21 cellular contexts compared by ENCODE assay signal in the genomic region with DNA sequence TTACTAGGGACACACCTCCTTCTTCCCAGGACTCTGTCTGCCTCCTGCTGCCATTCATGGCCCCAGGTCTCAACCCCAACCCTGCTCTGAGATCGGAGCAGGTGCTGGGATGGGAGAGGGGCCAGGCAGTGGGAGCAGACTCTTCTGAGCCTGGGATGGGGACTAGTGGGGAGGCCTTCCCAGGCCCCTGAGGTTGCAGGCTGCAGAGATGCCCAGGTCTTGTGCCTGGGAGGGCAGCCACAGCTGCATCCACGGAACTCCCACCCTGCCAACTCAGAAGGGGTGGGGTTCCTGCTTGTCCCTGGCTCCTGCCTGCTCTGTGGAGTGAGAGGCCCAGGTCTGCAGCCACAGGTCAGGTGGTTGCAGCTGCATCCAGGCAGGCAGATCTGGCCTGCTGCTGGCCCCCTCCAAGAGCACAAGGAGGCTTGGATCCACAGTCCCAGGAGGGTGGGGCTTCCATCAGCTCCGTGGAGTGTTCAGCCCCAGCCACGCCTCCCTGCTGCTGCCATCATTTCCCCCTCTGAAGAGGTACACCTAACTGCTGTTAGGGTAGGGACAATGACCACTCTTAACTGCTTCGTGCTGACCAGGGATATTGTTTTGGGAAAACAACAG. TPM values are rescaled to one million over a fixed set of nuclear protein-coding genes. Genes with fewer than 3 reads are reported as not detected.
"Had no signal": no experiment of that assay in that cellular context is flagged by ENCODE, and none has a peak within 500 bp of the region (broad histone marks: within the 10 kb centered on the region; RNA-seq: fewer than 3 reads in every experiment).

No MANE protein-coding gene starts in this region.

- H3K27me3 ChIP-seq: dorsolateral prefrontal cortex, esophagus squamous epithelium, gastroesophageal sphincter, right atrium auricular region, tibial artery had no signal

- H3K4me3 Mint-ChIP-seq: central memory CD8-positive, alpha-beta T cell; naive B cell; nephron; stimulated activated effector memory CD8-positive, alpha-beta T cell treated with anti-CD3 and anti-CD28 coated beads, Interleukin-12 subunit alpha, Interleukin-12 subunit beta, amount 100 ng/mL, for 72 hours; stimulated activated naive CD8-positive, alpha-beta T cell treated with anti-CD3 and anti-CD28 coated beads, Interleukin-15, Interleukin-2, amounts not matched to agents 100 ng/mL and 50 ng/mL, for 24 hours had no signal

- H3K36me3 ChIP-seq: right atrium auricular region had no signal

- DNase-seq: cortex of kidney; dorsolateral prefrontal cortex; effector memory CD4-positive, alpha-beta T cell; esophagus squamous epithelium; foreskin fibroblast; glutamatergic neuron; left ventricle myocardium inferior; mesendoderm; naive B cell; stimulated activated CD4-positive, alpha-beta T cell treated with anti-CD3 and anti-CD28 coated beads, Interleukin-4, amount 100 ng/mL, for 1 hour; stimulated activated CD8-positive, alpha-beta memory T cell treated with anti-CD3 and anti-CD28 coated beads, Interleukin-4, amount 100 ng/mL, for 48 hours had no signal

- H3K4me1 Mint-ChIP-seq: central memory CD8-positive, alpha-beta T cell; naive B cell; nephron; stimulated activated effector memory CD8-positive, alpha-beta T cell treated with anti-CD3 and anti-CD28 coated beads, Interleukin-12 subunit alpha, Interleukin-12 subunit beta, amount 100 ng/mL, for 72 hours had no signal

- H3K27ac Mint-ChIP-seq: naive B cell; nephron; stimulated activated effector memory CD8-positive, alpha-beta T cell treated with anti-CD3 and anti-CD28 coated beads, Interleukin-12 subunit alpha, Interleukin-12 subunit beta, amount 100 ng/mL, for 72 hours; stimulated activated naive CD8-positive, alpha-beta T cell treated with anti-CD3 and anti-CD28 coated beads, Interleukin-15, Interleukin-2, amounts not matched to agents 100 ng/mL and 50 ng/mL, for 24 hours had no signal

- H3K9me3 ChIP-seq: esophagus squamous epithelium, gastroesophageal sphincter, left ventricle myocardium inferior, right atrium auricular region, tibial artery had no signal

- H3K9me3 Mint-ChIP-seq: central memory CD8-positive, alpha-beta T cell; nephron; stimulated activated effector memory CD8-positive, alpha-beta T cell treated with anti-CD3 and anti-CD28 coated beads, Interleukin-12 subunit alpha, Interleukin-12 subunit beta, amount 100 ng/mL, for 72 hours had no signal

- H3K4me2 ChIP-seq: smooth muscle cell had no signal

- H3K27me3 Mint-ChIP-seq: central memory CD8-positive, alpha-beta T cell; naive B cell; stimulated activated naive CD8-positive, alpha-beta T cell treated with anti-CD3 and anti-CD28 coated beads, Interleukin-15, Interleukin-2, amounts not matched to agents 100 ng/mL and 50 ng/mL, for 24 hours had no signal

- H3K4me3 ChIP-seq: dorsolateral prefrontal cortex, esophagus squamous epithelium, gastroesophageal sphincter, left ventricle myocardium inferior, right atrium auricular region, smooth muscle cell, tibial artery had no signal

- H3K27ac ChIP-seq: dorsolateral prefrontal cortex, esophagus squamous epithelium, gastroesophageal sphincter, left ventricle myocardium inferior, right atrium auricular region, tibial artery had no signal

- H3K4me1 ChIP-seq: esophagus squamous epithelium, gastroesophageal sphincter, left ventricle myocardium inferior, right atrium auricular region, tibial artery had no signal

RNA-seq across cellular contexts. Expression of gene SLC22A1, which starts 2.9 kb away (rescaled TPM):
- total RNA-seq: lung microvascular endothelial cell, right atrium auricular region, temporal lobe had no signal
